ENCODE assay signal across 24 cellular contexts in genomic region chr17:57639381-57639780, GRCh38.
"Had no signal": no experiment of that assay in that cellular context is flagged by ENCODE, and none has a peak within 500 bp of the region (broad histone marks: within the 10 kb centered on the region; RNA-seq: fewer than 3 reads in every experiment).

No MANE protein-coding gene starts in this region.

- H3K9me3 Mint-ChIP-seq: activated CD4-positive, alpha-beta memory T cell treated with anti-CD3 and anti-CD28 coated beads, Interleukin-2, amount 10 ng/mL, durations not matched to agents 7 days and 5 days; activated naive CD4-positive, alpha-beta T cell treated with anti-CD3 and anti-CD28 coated beads, Interleukin-2, amount 50 U/mL, for 24 hours had no signal

- H3K9ac ChIP-seq: SK-N-SH had no signal

- H3K27me3 ChIP-seq: breast epithelium, Peyer's patch, SJCRH30 had no signal

- H3K4me1 ChIP-seq: breast epithelium had no signal

- H3K27ac Mint-ChIP-seq: activated CD4-positive, alpha-beta memory T cell treated with anti-CD3 and anti-CD28 coated beads, Interleukin-2, amount 10 ng/mL, durations not matched to agents 7 days and 5 days; activated CD4-positive, alpha-beta T cell treated with anti-CD3 and anti-CD28 coated beads for 36 hours; activated naive CD4-positive, alpha-beta T cell treated with anti-CD3 and anti-CD28 coated beads, Interleukin-2, amount 50 U/mL, for 24 hours had no signal

- DNase-seq: activated CD4-positive, alpha-beta memory T cell treated with anti-CD3 and anti-CD28 coated beads, Interleukin-2, amount 10 ng/mL, durations not matched to agents 7 days and 5 days; activated CD4-positive, alpha-beta T cell treated with anti-CD3 and anti-CD28 coated beads for 36 hours; activated CD4-positive, alpha-beta T cell treated with anti-CD3 and anti-CD28 coated beads, Interleukin-2, amount 50 U/mL, for 1 hour; activated CD8-positive, alpha-beta memory T cell treated with anti-CD3 and anti-CD28 coated beads, Interleukin-2, amount 50 U/mL, for 48 hours; activated T-cell treated with anti-CD3 and anti-CD28 coated beads, Interleukin-2, amount 50 U/mL, for 1 hour; aorta; central memory CD4-positive, alpha-beta T cell; Karpas-422; MM.1S; NCI-H1105; NCI-H1436; NCI-H1694 treated with DMSO at 0.1 percent for 48 hours; NCI-H2029 treated with DMSO at 0.1 percent for 48 hours; NCI-H345; NCI-H510A; Peyer's patch; Right ventricle myocardium superior; SJCRH30; SK-N-SH; T-helper 1 cell had no signal

- H3K4me3 Mint-ChIP-seq: activated CD4-positive, alpha-beta memory T cell treated with anti-CD3 and anti-CD28 coated beads, Interleukin-2, amount 10 ng/mL, durations not matched to agents 7 days and 5 days; activated CD4-positive, alpha-beta T cell treated with anti-CD3 and anti-CD28 coated beads for 36 hours; activated naive CD4-positive, alpha-beta T cell treated with anti-CD3 and anti-CD28 coated beads, Interleukin-2, amount 50 U/mL, for 24 hours had no signal

- H3K27me3 Mint-ChIP-seq: activated CD4-positive, alpha-beta memory T cell treated with anti-CD3 and anti-CD28 coated beads, Interleukin-2, amount 10 ng/mL, durations not matched to agents 7 days and 5 days; activated CD4-positive, alpha-beta T cell treated with anti-CD3 and anti-CD28 coated beads for 36 hours; activated naive CD4-positive, alpha-beta T cell treated with anti-CD3 and anti-CD28 coated beads, Interleukin-2, amount 50 U/mL, for 24 hours had no signal

- H3K27ac ChIP-seq: breast epithelium, RWPE1, VCaP had no signal

- H3K36me3 ChIP-seq: breast epithelium, Peyer's patch, SJCRH30 had no signal

- ATAC-seq: activated CD4-positive, alpha-beta T cell treated with anti-CD3 and anti-CD28 coated beads for 36 hours had no signal

- H3K4me3 ChIP-seq: breast epithelium, Peyer's patch, SJCRH30 had no signal

- H3K4me2 ChIP-seq: SK-N-SH had no signal

- H3K9me3 ChIP-seq: breast epithelium, Peyer's patch, SJCRH30, SK-N-SH had no signal
